ENCODE assay signal across 10 cellular contexts in genomic region chr19:3178973-3179738, GRCh38. TPM values are rescaled to one million over a fixed set of nuclear protein-coding genes. Genes with fewer than 3 reads are reported as not detected.
DNase-seq lines count a peak whose midpoint lies in the region; ATAC-seq and TF ChIP-seq lines count a peak whose summit lies in the region.
"Had no signal": no experiment of that assay in that cellular context is flagged by ENCODE, and none has a peak within 500 bp of the region (broad histone marks: within the 10 kb centered on the region; RNA-seq: fewer than 3 reads in every experiment).

No MANE protein-coding gene starts in this region.

- H3K4me1 ChIP-seq in left ventricle myocardium inferior (peaks cover 15% of the 10 kb centered on the region), upper lobe of right lung (peaks cover 14% of the 10 kb centered on the region)

- H3K4me3 ChIP-seq in left ventricle myocardium inferior, result peak overlapping the region; percentile 33
- H3K4me3 ChIP-seq in upper lobe of right lung, result peak overlapping the region; percentile 51

- POLR2A ChIA-PET in T-cell (lab: Charles Lee), result no interaction called here

- no peaks in the 10 kb centered on the region for H3K9me3 Mint-ChIP-seq in T-cell

- H3K4me3 Mint-ChIP-seq in T-cell, result peak overlapping the region; percentile 95 to 98 (median 95)

- CTCF ChIA-PET in T-cell (lab: Charles Lee), result interaction anchor here (0.5 kb wide), 2 partner anchors 219 to 1848 kb away, joined by 6 to 13 read pairs; no protein-coding TSS in a partner anchor

- peak overlapping the region; percentile 94 to 98 for H3K27ac Mint-ChIP-seq in T-cell

- peak overlapping the region; percentile 55 for H3K27ac ChIP-seq in left ventricle myocardium inferior (replicated peaks)
- H3K27ac ChIP-seq in upper lobe of right lung, result peak overlapping the region; percentile 83

- ATAC-seq in T-cell (replicated peaks in 1 of 4) (peak; percentile 10 to 14 (median 12)), upper lobe of right lung (peak; percentile 4), HG02885 (IDR thresholded peaks at IDR 0.05; ENCODE audit: poor library complexity, unreplicated experiment) (no peak)

- no peaks in the 10 kb centered on the region for H3K27me3 Mint-ChIP-seq in T-cell

- TF ChIP-seq CTCF in left ventricle myocardium inferior (IDR thresholded peaks at IDR 0.05; ENCODE audit: borderline replicate concordance) (no peak), upper lobe of right lung (IDR thresholded peaks at IDR 0.05) (no peak)

- peaks cover 34 to 41% (median 35%) of the 10 kb centered on the region in 3 donors for H3K4me1 Mint-ChIP-seq in T-cell

- H3K27me3 ChIP-seq in left ventricle myocardium inferior (ENCODE audit: low read depth), result no peaks in the 10 kb centered on the region
- H3K27me3 ChIP-seq in upper lobe of right lung, result no peaks in the 10 kb centered on the region

- peaks cover 28% of the 10 kb centered on the region for H3K36me3 Mint-ChIP-seq in T-cell

- peak; percentile 76 for DNase-seq in activated effector memory CD4-positive, alpha-beta T cell treated with anti-CD3 and anti-CD28 coated beads, Interleukin-2, amount 50 U/mL, for 16 hours
- no peak for DNase-seq in activated effector memory CD4-positive, alpha-beta T cell treated with Interleukin-2 at 50 U/mL for 16 hours
- DNase-seq in T-cell, result peak in 4 of 34 experiments; percentile 13 to 34 (median 25)
- DNase-seq in left ventricle myocardium inferior, result no peak
- DNase-seq in upper lobe of right lung, result peak; percentile 72
- DNase-seq in DMS 273 (lab: John Stamatoyannopoulos, UW; ENCODE audit: unreplicated experiment), result no peak
- DNase-seq in NCI-H1417 treated with DMSO at 0.1 percent for 48 hours (lab: John Stamatoyannopoulos, UW), result no peak

- H3K9me3 ChIP-seq in left ventricle myocardium inferior (replicated peaks) (no peaks in the 10 kb centered on the region), upper lobe of right lung (no peaks in the 10 kb centered on the region)

- H3K36me3 ChIP-seq in left ventricle myocardium inferior (no peaks in the 10 kb centered on the region), upper lobe of right lung (no peaks in the 10 kb centered on the region)

- intact Hi-C loops in left ventricle myocardium inferior (cut with micrococcal nuclease), result no loop called here
- intact Hi-C loops in upper lobe of right lung (cut with DNase I), result no loop called here

RNA-seq across cellular contexts. Expression of gene S1PR4, which starts 0.6 kb away (rescaled TPM):
- total RNA-seq in T-cell (100 to 1,000 TPM in 3 of 5 donors, 10 to 100 TPM in 2; 77.0 to 345 (median 324) TPM), left ventricle myocardium inferior (0.60 TPM), upper lobe of right lung (22.3 TPM)
- total RNA-seq: SK-MEL-5 had no signal

RNA-seq across cellular contexts. Expression of gene NCLN, which starts 6.6 kb away (rescaled TPM):
- 10 to 100 TPM; 47.2 to 69.5 (median 61.0) TPM for total RNA-seq in T-cell
- 28.3 TPM for total RNA-seq in left ventricle myocardium inferior
- total RNA-seq in upper lobe of right lung, result 71.4 TPM

RNA-seq across cellular contexts. Expression of gene GNA15, which starts 43.3 kb away (rescaled TPM):
- total RNA-seq in T-cell (10 to 100 TPM in 1 of 5 donors, 1 to 10 TPM in 4; 1.8 to 13.2 (median 2.8) TPM), left ventricle myocardium inferior (1.2 TPM), upper lobe of right lung (18.6 TPM)
- total RNA-seq: SK-MEL-5 had no signal

RNA-seq across cellular contexts. Expression of gene CELF5, which starts 45.3 kb away (rescaled TPM):
- total RNA-seq in T-cell, result 1 to 10 TPM in 1 of 5 donors, under 1 TPM in 3, not detected in 1; 0.23 to 1.9 (median 0.39) TPM
- total RNA-seq in left ventricle myocardium inferior, result not detected
- not detected for total RNA-seq in upper lobe of right lung
- total RNA-seq: bronchial epithelial cell, SK-MEL-5 had no signal

Comparison
In these comparisons a context has a peak if more than half of its experiments do, and no peak if none do; other contexts are left out.
1. DNase-seq: peak in activated effector memory CD4-positive, alpha-beta T cell treated with anti-CD3 and anti-CD28 coated beads, Interleukin-2, amount 50 U/mL, for 16 hours (single experiment) and upper lobe of right lung (single experiment); none in activated effector memory CD4-positive, alpha-beta T cell treated with Interleukin-2 at 50 U/mL for 16 hours (single experiment), left ventricle myocardium inferior (single experiment), DMS 273 (single experiment) and NCI-H1417 treated with DMSO at 0.1 percent for 48 hours (single experiment).
2. RNA of gene S1PR4, which starts 0.6 kb away (total RNA-seq): 77.0 to 345 TPM in T-cell and 22.3 TPM in upper lobe of right lung (single experiment); 0.60 TPM in left ventricle myocardium inferior (single experiment); every median in the first group is over 10 times any median in the second.